In genomic region chr6:41367700-41368099, GRCh38 we compare ENCODE assay signal across 8 cellular contexts. TPM values are rescaled to one million over a fixed set of nuclear protein-coding genes. Genes with fewer than 3 reads are reported as not detected.
DNase-seq lines count a peak whose midpoint lies in the region; ATAC-seq and TF ChIP-seq lines count a peak whose summit lies in the region.

No MANE protein-coding gene starts in this region.

- in situ Hi-C loops in Caki2 (cut with HindIII; ENCODE audit: low pct_unique_long_range_greater_than_20kb, low sequenced_read_pairs) = no loop called here

- peak; percentile 77 for TF ChIP-seq CTCF in cardiac fibroblast (IDR thresholded peaks at IDR 0.05; ENCODE audit: low read depth, low read length)

- no peak for ATAC-seq in stimulated activated effector memory CD8-positive, alpha-beta T cell treated with anti-CD3 and anti-CD28 coated beads, Interleukin-12 subunit alpha, Interleukin-12 subunit beta, amount 100 ng/mL, for 72 hours
- no peak for ATAC-seq in GM21576 (IDR thresholded peaks at IDR 0.05; ENCODE audit: unreplicated experiment)

- DNase-seq in Caki2 (ENCODE audit: low read depth) = peak; percentile 53
- peak; percentile 54 for DNase-seq in HuH-7.5 (ENCODE audit: low spot score)
- DNase-seq in NCI-H82 treated with DMSO at 0.1 percent for 48 hours (lab: John Stamatoyannopoulos, UW; ENCODE audit: unreplicated experiment) = peak; percentile 63
- peak; percentile 49 to 57 for DNase-seq in cardiac fibroblast (ENCODE audit: low read depth in 2 of 2)
- DNase-seq in left kidney (ENCODE audit: low read depth, low spot score) = peak; percentile 95
- DNase-seq in stimulated activated effector memory CD8-positive, alpha-beta T cell treated with anti-CD3 and anti-CD28 coated beads, Interleukin-12 subunit alpha, Interleukin-12 subunit beta, amount 100 ng/mL, for 72 hours (ENCODE audit: low spot score in 2 of 2) = no peak
- no peak for DNase-seq in NCI-H1048 (lab: John Stamatoyannopoulos, UW)

- no peak overlapping the region for H3K27ac Mint-ChIP-seq in stimulated activated effector memory CD8-positive, alpha-beta T cell treated with anti-CD3 and anti-CD28 coated beads, Interleukin-12 subunit alpha, Interleukin-12 subunit beta, amount 100 ng/mL, for 72 hours

- peaks cover 10% of the 10 kb centered on the region for H3K36me3 Mint-ChIP-seq in stimulated activated effector memory CD8-positive, alpha-beta T cell treated with anti-CD3 and anti-CD28 coated beads, Interleukin-12 subunit alpha, Interleukin-12 subunit beta, amount 100 ng/mL, for 72 hours

- peaks cover 24% of the 10 kb centered on the region for H3K4me1 Mint-ChIP-seq in stimulated activated effector memory CD8-positive, alpha-beta T cell treated with anti-CD3 and anti-CD28 coated beads, Interleukin-12 subunit alpha, Interleukin-12 subunit beta, amount 100 ng/mL, for 72 hours

- H3K4me3 ChIP-seq in cardiac fibroblast (replicated peaks in 1 of 2; ENCODE audit: low read depth in 2 of 2, low read length in 2 of 2) = no peak overlapping the region

- H3K4me3 Mint-ChIP-seq in stimulated activated effector memory CD8-positive, alpha-beta T cell treated with anti-CD3 and anti-CD28 coated beads, Interleukin-12 subunit alpha, Interleukin-12 subunit beta, amount 100 ng/mL, for 72 hours = no peak overlapping the region

- no peaks in the 10 kb centered on the region for H3K9me3 Mint-ChIP-seq in stimulated activated effector memory CD8-positive, alpha-beta T cell treated with anti-CD3 and anti-CD28 coated beads, Interleukin-12 subunit alpha, Interleukin-12 subunit beta, amount 100 ng/mL, for 72 hours

RNA-seq across cellular contexts. Expression of gene NCR2, which starts 32.3 kb away (rescaled TPM):
- not detected in 2 replicates for total RNA-seq in Caki2 (2014; rRNA removed; shearing (Covaris generic); ENCODE audit: low replicate concordance)

Comparison
In these comparisons a context has a peak if more than half of its experiments do, and no peak if none do; other contexts are left out.
1. DNase-seq: peak in Caki2 (single experiment), HuH-7.5 (single experiment), NCI-H82 treated with DMSO at 0.1 percent for 48 hours (single experiment), cardiac fibroblast (2 of 2) and left kidney (single experiment); none in stimulated activated effector memory CD8-positive, alpha-beta T cell treated with anti-CD3 and anti-CD28 coated beads, Interleukin-12 subunit alpha, Interleukin-12 subunit beta, amount 100 ng/mL, for 72 hours (0 of 2) and NCI-H1048 (single experiment).